Comparison of ENCODE assay signal across 32 cellular contexts in genomic region chr3:128455116-128455515, GRCh38. TPM values are rescaled to one million over a fixed set of nuclear protein-coding genes. Genes with fewer than 3 reads are reported as not detected.
"Had no signal": no experiment of that assay in that cellular context is flagged by ENCODE, and none has a peak within 500 bp of the region (broad histone marks: within the 10 kb centered on the region; RNA-seq: fewer than 3 reads in every experiment).

No MANE protein-coding gene starts in this region.

- H3K79me2 ChIP-seq: hepatocyte had no signal

- H2AFZ ChIP-seq: hepatocyte had no signal

- H3K4me3 Mint-ChIP-seq: nephron; stimulated activated memory B cell treated with anti-CD40 and anti-IgM and Interleukin-4, amounts not matched to agents 10 μg/mL and 1 μg/mL and 100 μg/mL, for 72 hours had no signal

- H3K27ac ChIP-seq: hepatocyte, left lung, lower lobe of right lung, ovary, right atrium auricular region, right lobe of liver, stomach, testis, thyroid gland, transverse colon, upper lobe of right lung had no signal

- H3K27ac Mint-ChIP-seq: progenitor cell of endocrine pancreas; stimulated activated memory B cell treated with anti-CD40 and anti-IgM and Interleukin-4, amounts not matched to agents 10 μg/mL and 1 μg/mL and 100 μg/mL, for 72 hours had no signal

- H3K36me3 Mint-ChIP-seq: stimulated activated memory B cell treated with anti-CD40 and anti-IgM and Interleukin-4, amounts not matched to agents 10 μg/mL and 1 μg/mL and 100 μg/mL, for 72 hours had no signal

- H3K4me2 ChIP-seq: hepatocyte, smooth muscle cell had no signal

- H3K27me3 ChIP-seq: ovary, right atrium auricular region, right lobe of liver, testis, thyroid gland had no signal

- H3K9me3 ChIP-seq: left lung, lower lobe of right lung, ovary, right atrium auricular region, right lobe of liver, stomach, testis, thyroid gland, transverse colon, upper lobe of right lung had no signal

- H3K4me3 ChIP-seq: hepatocyte, left lung, lower lobe of right lung, ovary, right atrium auricular region, right lobe of liver, smooth muscle cell, stomach, testis, thyroid gland, transverse colon, upper lobe of right lung had no signal

- H3K4me1 Mint-ChIP-seq: stimulated activated memory B cell treated with anti-CD40 and anti-IgM and Interleukin-4, amounts not matched to agents 10 μg/mL and 1 μg/mL and 100 μg/mL, for 72 hours had no signal

- H3K4me1 ChIP-seq: left lung, lower lobe of right lung, right atrium auricular region, right lobe of liver, stomach, testis, thyroid gland, transverse colon, upper lobe of right lung had no signal

- ATAC-seq: left colon; left lung; lower lobe of right lung; naive thymus-derived CD8-positive, alpha-beta T cell; right lobe of liver; stimulated activated memory B cell treated with anti-CD40 and anti-IgM and Interleukin-4, amounts not matched to agents 10 μg/mL and 1 μg/mL and 100 μg/mL, for 72 hours; stimulated activated naive CD8-positive, alpha-beta T cell treated with anti-CD3 and anti-CD28 coated beads, Interleukin-15, Interleukin-2, amounts not matched to agents 100 U/mL and 50 U/mL, for 24 hours; upper lobe of right lung had no signal

- H3K36me3 ChIP-seq: left lung, lower lobe of right lung, ovary, right atrium auricular region, right lobe of liver, stomach, thyroid gland, transverse colon, upper lobe of right lung had no signal

- H3K9me3 Mint-ChIP-seq: nephron; stimulated activated memory B cell treated with anti-CD40 and anti-IgM and Interleukin-4, amounts not matched to agents 10 μg/mL and 1 μg/mL and 100 μg/mL, for 72 hours had no signal

- DNase-seq: islet precursor cell; kidney glomerular epithelial cell; left colon; lower lobe of right lung; mammary epithelial cell; mesenchymal stem cell; naive thymus-derived CD8-positive, alpha-beta T cell; ovary; right lobe of liver; stimulated activated CD4-positive, alpha-beta T cell treated with anti-CD3 and anti-CD28 coated beads, Interleukin-1b, Interleukin-23, amount 100 ng/mL, for 48 hours; stimulated activated CD4-positive, alpha-beta T cell treated with anti-CD3 and anti-CD28 coated beads, Interleukin-2, amount 100 ng/mL, for 48 hours; stimulated activated CD4-positive, alpha-beta T cell treated with anti-CD3 and anti-CD28 coated beads, Interleukin-4, amount 100 ng/mL, for 4 hours; stimulated activated CD8-positive, alpha-beta memory T cell treated with anti-CD3 and anti-CD28 coated beads, Interleukin-4, amount 100 ng/mL, for 48 hours; stimulated activated naive CD8-positive, alpha-beta T cell treated with anti-CD3 and anti-CD28 coated beads, Interleukin-15, Interleukin-2, amounts not matched to agents 100 U/mL and 50 U/mL, for 24 hours; stomach; testis; thyroid gland; transverse colon; upper lobe of right lung had no signal

RNA-seq across cellular contexts. Expression of gene DNAJB8, which starts 11.6 kb away (rescaled TPM):
- total RNA-seq: hepatocyte; left colon; left lung; liver; lower lobe of right lung; mammary epithelial cell; mucosa of gallbladder; naive thymus-derived CD8-positive, alpha-beta T cell; omental fat pad; ovary; progenitor cell of endocrine pancreas; pulmonary artery endothelial cell; renal cortical epithelial cell; right atrium auricular region; right lobe of liver; skeletal muscle tissue; smooth muscle cell; stomach; thyroid gland; transverse colon; upper lobe of right lung had no signal

RNA-seq across cellular contexts. Expression of gene GATA2, which starts 37.9 kb away (rescaled TPM):
- total RNA-seq: mammary epithelial cell; naive thymus-derived CD8-positive, alpha-beta T cell had no signal
